ENCODE assay signal across 4 cellular contexts in genomic region chr15:28854578-28854977, GRCh38. TPM values are rescaled to one million over a fixed set of nuclear protein-coding genes. Genes with fewer than 3 reads are reported as not detected.
"Had no signal": no experiment of that assay in that cellular context is flagged by ENCODE, and none has a peak within 500 bp of the region (broad histone marks: within the 10 kb centered on the region; RNA-seq: fewer than 3 reads in every experiment).

No MANE protein-coding gene starts in this region.

RNA-seq across cellular contexts. Expression of gene GOLGA6L7, which starts 6.1 kb away (rescaled TPM):
- total RNA-seq: LHCN-M2, M059J, MCF 10A, NCI-H460 had no signal

RNA-seq across cellular contexts. Expression of gene APBA2, which starts 31.2 kb away (rescaled TPM):
- total RNA-seq: LHCN-M2, MCF 10A had no signal
